ENCODE assay signal across 19 cellular contexts in genomic region chr1:229888157-229888556, GRCh38.
DNase-seq lines count a peak whose midpoint lies in the region; ATAC-seq and TF ChIP-seq lines count a peak whose summit lies in the region.
"Had no signal": no experiment of that assay in that cellular context is flagged by ENCODE, and none has a peak within 500 bp of the region (broad histone marks: within the 10 kb centered on the region; RNA-seq: fewer than 3 reads in every experiment).

No MANE protein-coding gene starts in this region.

- ATAC-seq in GM18517 (IDR thresholded peaks at IDR 0.05; ENCODE audit: unreplicated experiment), result no peak
- ATAC-seq: CD8-positive, alpha-beta T cell had no signal

- H3K36me3 Mint-ChIP-seq in MCF 10A (ENCODE audit: insufficient read depth, unreplicated experiment), result no peaks in the 10 kb centered on the region
- H3K36me3 Mint-ChIP-seq: CD8-positive, alpha-beta T cell had no signal

- H3K27ac ChIP-seq in mammary epithelial cell (ENCODE audit: insufficient read depth, low read depth, low read length) (no peak overlapping the region), PC-9 (no peak overlapping the region), muscle layer of colon (ENCODE audit: low read depth, low read length) (peak overlapping the region; percentile 54), stomach smooth muscle (ENCODE audit: low read length) (peak overlapping the region; percentile 84)
- H3K27ac ChIP-seq: KMS-11 had no signal

- DNase-seq in MCF 10A (ENCODE audit: unreplicated experiment), result no peak
- DNase-seq in mammary epithelial cell, result no peak
- no peak for DNase-seq in PC-9
- no peak for DNase-seq in SKM-1 treated with dmso at 0.1 percent for 144 hours (lab: John Stamatoyannopoulos, UW; ENCODE audit: unreplicated experiment)
- no peak for DNase-seq in stimulated activated CD4-positive, alpha-beta T cell treated with anti-CD3 and anti-CD28 coated beads, Interleukin-4, amount 100 ng/mL, for 4 hours
- DNase-seq: 8988T; BE2C; CD8-positive, alpha-beta T cell; DMS79; NCI-H1092; NCI-H510A treated with DMSO at 0.1 percent for 48 hours; NCI-H82; Peyer's patch had no signal

- H2AFZ ChIP-seq in mammary epithelial cell (ENCODE audit: low read depth, low read length) (no peak overlapping the region), PC-9 (no peak overlapping the region)

- BruUV-seq in MCF 10A (replicated peaks; lab: Mats Ljungman, UMichigan), result no TSS peak
- no TSS peak for BruUV-seq in mammary epithelial cell (replicated peaks; lab: Mats Ljungman, UMichigan)
- BruUV-seq in PC-9 (replicated peaks; lab: Mats Ljungman, UMichigan), result no TSS peak

- in situ Hi-C loops in mammary epithelial cell (cut with MboI; ENCODE audit: low sequenced_read_pairs in 2 of 2), result loop anchor here in 1 of 2 donors (25.0 kb wide), 1 partner anchor 99 kb away; no protein-coding TSS in a partner anchor

- no peak overlapping the region for H3K4me3 ChIP-seq in mammary epithelial cell (replicated peaks in 1 of 3; ENCODE audit: insufficient read depth in 1 of 3, low read depth in 2 of 3, low read length in 3 of 3)
- H3K4me3 ChIP-seq in PC-9, result no peak overlapping the region
- H3K4me3 ChIP-seq in muscle layer of colon (ENCODE audit: low read depth in 1 of 2, low read length in 2 of 2), result no peak overlapping the region
- no peak overlapping the region for H3K4me3 ChIP-seq in stomach smooth muscle (ENCODE audit: low read length in 2 of 2)
- H3K4me3 ChIP-seq: MG63, Peyer's patch had no signal

- intact Hi-C loops in MCF 10A (cut with micrococcal nuclease), result loop anchor here (5.0 to 10.0 kb wide), 2 partner anchors 179 to 427 kb away; partner anchors contain the start of gene GALNT2
- intact Hi-C loops in mammary epithelial cell (cut with micrococcal nuclease), result loop anchor here (5.0 kb wide), 2 partner anchors 179 to 194 kb away; partner anchors contain the start of gene GALNT2
- intact Hi-C loops in PC-9 (cut with micrococcal nuclease; ENCODE audit: unreplicated experiment), result no loop called here

- H3K4me1 Mint-ChIP-seq in MCF 10A (ENCODE audit: insufficient read depth, unreplicated experiment), result peaks cover 30% of the 10 kb centered on the region

- H3K4me2 ChIP-seq in mammary epithelial cell (ENCODE audit: insufficient read depth, low read depth, low read length), result no peak overlapping the region
- H3K4me2 ChIP-seq in PC-9, result peak overlapping the region; percentile 14; the same call in 1 of the 2 replicates
- H3K4me2 ChIP-seq: KMS-11 had no signal

- H3K36me3 ChIP-seq in mammary epithelial cell (ENCODE audit: insufficient read depth, low read length) (no peaks in the 10 kb centered on the region), PC-9 (ENCODE audit: low read depth) (no peaks in the 10 kb centered on the region), muscle layer of colon (ENCODE audit: insufficient read depth, low read length) (no peaks in the 10 kb centered on the region), stomach smooth muscle (ENCODE audit: control insufficient read depth in 2 of 2, insufficient read depth in 2 of 2, low read length in 2 of 2) (no peaks in the 10 kb centered on the region)
- H3K36me3 ChIP-seq: BE2C, MG63, Peyer's patch had no signal

- peak overlapping the region; percentile 71 for H3K27ac Mint-ChIP-seq in MCF 10A (ENCODE audit: low read depth, unreplicated experiment)
- H3K27ac Mint-ChIP-seq: CD8-positive, alpha-beta T cell; HFFc6 had no signal

- H3K9ac ChIP-seq in mammary epithelial cell (ENCODE audit: insufficient read depth, low read length) (no peak overlapping the region), muscle layer of colon (ENCODE audit: low read length) (no peak overlapping the region), stomach smooth muscle (ENCODE audit: low read length in 2 of 2) (no peak overlapping the region)
- H3K9ac ChIP-seq: KMS-11 had no signal

- TF ChIP-seq CTCF in MCF 10A (IDR thresholded peaks at IDR 0.05; ENCODE audit: unreplicated experiment), result no peak
- TF ChIP-seq CTCF in mammary epithelial cell (conservative IDR thresholded peaks at IDR 0.05 in 1 of 2, IDR thresholded peaks at IDR 0.05 in 1 of 2; ENCODE audit: extremely low read depth in 1 of 2, insufficient read depth in 1 of 2, low read depth in 1 of 2, low read length in 2 of 2), result no peak
- no peak for TF ChIP-seq CTCF in PC-9 (conservative IDR thresholded peaks at IDR 0.05)

- peaks cover 19% of the 10 kb centered on the region; the same call in 1 of the 2 replicates for H3F3A ChIP-seq in PC-9 (ENCODE audit: insufficient read depth, low read depth)

- no peaks in the 10 kb centered on the region for H3K9me2 ChIP-seq in PC-9 (ENCODE audit: insufficient read depth)

- H3K9me3 ChIP-seq in mammary epithelial cell (replicated peaks; ENCODE audit: insufficient read depth, low read length) (no peaks in the 10 kb centered on the region), PC-9 (ENCODE audit: insufficient read depth, low read depth) (no peaks in the 10 kb centered on the region), muscle layer of colon (ENCODE audit: low read length) (no peaks in the 10 kb centered on the region), stomach smooth muscle (ENCODE audit: control insufficient read depth in 2 of 2, low read length in 2 of 2) (no peaks in the 10 kb centered on the region)
- H3K9me3 ChIP-seq: BE2C, MG63, Peyer's patch had no signal

- H3K4me1 ChIP-seq in mammary epithelial cell (ENCODE audit: insufficient read depth, low read length), result peaks cover 20% of the 10 kb centered on the region
- peaks cover 26% of the 10 kb centered on the region for H3K4me1 ChIP-seq in PC-9 (replicated peaks; ENCODE audit: insufficient read depth)
- peaks cover 30% of the 10 kb centered on the region for H3K4me1 ChIP-seq in muscle layer of colon (ENCODE audit: insufficient read depth, low read length)
- peaks cover 45% of the 10 kb centered on the region for H3K4me1 ChIP-seq in stomach smooth muscle (ENCODE audit: control insufficient read depth, insufficient read depth, low read length)
- H3K4me1 ChIP-seq: Peyer's patch had no signal

- dilution Hi-C loops in mammary epithelial cell (cut with HindIII; ENCODE audit: low sequenced_read_pairs), result loop anchor here (5.0 to 10.0 kb wide), 2 partner anchors 57 to 106 kb away; no protein-coding TSS in a partner anchor

- no peak overlapping the region for H3K4me3 Mint-ChIP-seq in MCF 10A (ENCODE audit: unreplicated experiment)
- H3K4me3 Mint-ChIP-seq: CD8-positive, alpha-beta T cell; HFFc6 had no signal

- WGBS in mammary epithelial cell (ENCODE audit: low coverage, missing lambda C conversion rate), result 71% methylated on average over 2 of the region's 2 CpGs

- H3K27me3 ChIP-seq in mammary epithelial cell (ENCODE audit: insufficient read depth, low read length), result peaks cover 6% of the 10 kb centered on the region
- H3K27me3 ChIP-seq in PC-9 (ENCODE audit: insufficient read depth, low read depth), result no peaks in the 10 kb centered on the region
- H3K27me3 ChIP-seq in muscle layer of colon (ENCODE audit: control insufficient read depth in 1 of 2, insufficient read depth in 2 of 2, low read length in 2 of 2), result no peaks in the 10 kb centered on the region
- no peaks in the 10 kb centered on the region for H3K27me3 ChIP-seq in stomach smooth muscle (ENCODE audit: control insufficient read depth in 1 of 2, insufficient read depth in 2 of 2, low read length in 2 of 2)
- H3K27me3 ChIP-seq: BE2C, MG63, Peyer's patch had no signal

- H3K79me2 ChIP-seq in mammary epithelial cell (ENCODE audit: insufficient read depth, low read length) (no peaks in the 10 kb centered on the region), PC-9 (ENCODE audit: low read depth) (no peaks in the 10 kb centered on the region)

- H4K20me1 ChIP-seq in mammary epithelial cell (ENCODE audit: insufficient read depth, low read length) (peaks cover 4% of the 10 kb centered on the region), PC-9 (ENCODE audit: insufficient read depth) (no peaks in the 10 kb centered on the region)

- peaks cover 3% of the 10 kb centered on the region for H3K27me3 Mint-ChIP-seq in MCF 10A (ENCODE audit: insufficient read depth, unreplicated experiment)

- CTCF ChIA-PET in MCF 10A (lab: Yijun Ruan, JAX), result interaction anchor here (0.6 to 1.5 kb wide), 3 partner anchors 10 to 234 kb away, joined by 3 to 6 read pairs (median 6); no protein-coding TSS in a partner anchor
- CTCF ChIA-PET in mammary epithelial cell (lab: Charles Lee; ENCODE audit: low non-redundant PET), result no interaction called here
- CTCF ChIA-PET in PC-9 (lab: Charles Lee), result no interaction called here

- no peaks in the 10 kb centered on the region for H3K9me3 Mint-ChIP-seq in MCF 10A (ENCODE audit: unreplicated experiment)
- H3K9me3 Mint-ChIP-seq: CD8-positive, alpha-beta T cell; HFFc6 had no signal

- POLR2A ChIA-PET in MCF 10A (lab: Yijun Ruan, JAX) (interaction anchor here (0.6 to 3.8 kb wide), 21 partner anchors 9 to 225 kb away, joined by 3 to 25 read pairs (median 5); partner anchors contain the start of gene GALNT2), PC-9 (lab: Charles Lee; ENCODE audit: unreplicated experiment) (no interaction called here)

Comparison
In these comparisons a context has a peak if more than half of its experiments do, and no peak if none do; other contexts are left out.
1. H3K27ac ChIP-seq: peak in muscle layer of colon (single experiment) and stomach smooth muscle (single experiment); none in mammary epithelial cell (single experiment) and PC-9 (single experiment).